8 cellular contexts compared by ENCODE assay signal in the genomic region with DNA sequence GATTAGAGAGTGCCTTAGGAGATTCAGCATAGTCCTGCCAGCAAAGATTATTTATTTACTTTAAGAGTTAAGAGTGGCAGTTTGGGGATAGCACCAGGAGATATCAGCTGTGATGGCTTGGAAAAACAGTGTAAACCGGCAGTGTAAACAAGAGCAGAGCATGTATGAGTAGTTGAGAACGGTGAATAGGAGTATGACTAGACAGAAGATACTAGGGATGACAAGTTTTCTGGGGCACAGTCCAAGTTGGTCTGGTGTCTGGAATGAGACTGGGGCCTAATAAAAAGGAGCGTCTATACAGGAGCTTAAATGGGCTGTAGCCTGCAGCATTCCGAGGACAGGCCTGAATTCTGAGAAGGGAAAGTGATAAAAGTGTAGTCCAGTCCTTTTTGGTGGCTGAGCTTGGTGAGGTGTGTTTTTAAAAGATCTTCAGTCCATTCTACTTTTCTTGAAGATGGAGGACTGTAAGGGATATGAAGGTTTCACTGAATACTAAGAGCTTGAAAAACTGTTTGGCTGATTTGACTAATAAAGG.
DNase-seq lines count a peak whose midpoint lies in the region; ATAC-seq, FAIRE-seq and TF ChIP-seq lines count a peak whose summit lies in the region.
"Not testable (repeated sequence)": the region's sequence is repeated elsewhere in the genome, so short reads cannot be mapped to it uniquely, and the experiment has no call there.

No MANE protein-coding gene starts in this region.

- CTCF ChIA-PET in HEK293T (lab: Yijun Ruan, JAX), result interaction anchor here (1.1 kb wide), 1 partner anchor 65 kb away, joined by 3 read pairs; no protein-coding TSS in a partner anchor
- CTCF ChIA-PET in K562 (lab: Yijun Ruan, JAX; ENCODE audit: low intra/inter-chr PET ratio), result not testable (repeated sequence)

- H3K27ac ChIP-seq in K562 (ENCODE audit: extremely low read depth, low read depth, low read length); iPS-20b (ENCODE audit: low read length): not testable (repeated sequence)

- peaks cover 61% of the 10 kb centered on the region for H3K4me1 Mint-ChIP-seq in endothelial cell (ENCODE audit: unreplicated experiment)
- H3K4me1 Mint-ChIP-seq in osteocyte (ENCODE audit: unreplicated experiment), result peaks cover 29% of the 10 kb centered on the region
- H3K4me1 Mint-ChIP-seq in type B pancreatic cell (ENCODE audit: unreplicated experiment), result peaks cover 40% of the 10 kb centered on the region

- not testable (repeated sequence) for H3K4me3 ChIP-seq in MG63, K562
- H3K4me3 ChIP-seq in iPS-20b (ENCODE audit: low read length), result peak overlapping the region; percentile 50

- not testable (repeated sequence) for H3K9me3 ChIP-seq in ES-I3 (ENCODE audit: control insufficient read depth, insufficient read depth, low read length); MG63; K562 (replicated peaks; ENCODE audit: control insufficient read depth, insufficient read depth, low read depth, low read length); iPS-20b (ENCODE audit: insufficient read depth, low read depth, low read length)

- WGBS in K562 (ENCODE audit: insufficient coverage, low coverage, missing lambda C conversion rate), result 0% methylated on average over 4 of the region's 4 CpGs

- not testable (repeated sequence) for ATAC-seq in K562

- not testable (repeated sequence) for H3K4me2 ChIP-seq in K562 (ENCODE audit: insufficient read depth, low read length)

- H3K4me1 ChIP-seq in ES-I3 (ENCODE audit: insufficient read depth, low read length), result peaks cover 25% of the 10 kb centered on the region
- H3K4me1 ChIP-seq in K562 (replicated peaks in 1 of 2; ENCODE audit: control insufficient read depth in 2 of 2, insufficient read depth in 2 of 2, low read length in 2 of 2), result not testable (repeated sequence)
- H3K4me1 ChIP-seq in iPS-20b (ENCODE audit: insufficient read depth, low read length), result peaks cover 30% of the 10 kb centered on the region

- H3K36me3 Mint-ChIP-seq in endothelial cell (ENCODE audit: low read depth, unreplicated experiment), result peaks cover 39% of the 10 kb centered on the region
- not testable (repeated sequence) for H3K36me3 Mint-ChIP-seq in osteocyte (ENCODE audit: unreplicated experiment); type B pancreatic cell

- H3K27me3 ChIP-seq in MG63; iPS-20b (ENCODE audit: insufficient read depth, low read length): not testable (repeated sequence)
- H3K27me3 ChIP-seq in K562 (ENCODE audit: control insufficient read depth in 2 of 2, insufficient read depth in 2 of 2, low read length in 2 of 2), result peaks cover 2 to 19% of the 10 kb centered on the region in 2 experiments; a peak in 4 of 5 replicates

- H3K36me3 ChIP-seq in ES-I3 (ENCODE audit: insufficient read depth, low read length) (peaks cover 34% of the 10 kb centered on the region), iPS-20b (ENCODE audit: insufficient read depth, low read depth, low read length) (peaks cover 44% of the 10 kb centered on the region)
- H3K36me3 ChIP-seq in MG63; K562 (ENCODE audit: control insufficient read depth, insufficient read depth, low read length): not testable (repeated sequence)

- TF ChIP-seq POLR2A in K562 (conservative IDR thresholded peaks at IDR 0.05), result not testable (repeated sequence)

- H4K20me1 ChIP-seq in K562 (replicated peaks; ENCODE audit: control insufficient read depth, insufficient read depth, low read length), result not testable (repeated sequence)

- FAIRE-seq in K562 (lab: Jason Lieb, UNC), result not testable (repeated sequence)

- H3K4me3 Mint-ChIP-seq in endothelial cell (ENCODE audit: unreplicated experiment), result peak overlapping the region; percentile 79
- not testable (repeated sequence) for H3K4me3 Mint-ChIP-seq in osteocyte (ENCODE audit: unreplicated experiment); type B pancreatic cell

- intact Hi-C loops in K562 (cut with micrococcal nuclease), result not testable (repeated sequence)

- POLR2A ChIA-PET in HEK293T (lab: Yijun Ruan, JAX); K562 (lab: Yijun Ruan, JAX): not testable (repeated sequence)

- TF ChIP-seq EP300 in K562 (IDR thresholded peaks at IDR 0.05; ENCODE audit: low read length), result not testable (repeated sequence)

- H3K27ac Mint-ChIP-seq in endothelial cell (ENCODE audit: unreplicated experiment), result peak overlapping the region; percentile 55
- peak overlapping the region; percentile 45 for H3K27ac Mint-ChIP-seq in osteocyte (ENCODE audit: unreplicated experiment)
- peak overlapping the region; percentile 42 for H3K27ac Mint-ChIP-seq in type B pancreatic cell

- H3K9ac ChIP-seq in ES-I3 (ENCODE audit: low read depth, low read length), result peak overlapping the region; percentile 27
- not testable (repeated sequence) for H3K9ac ChIP-seq in K562 (ENCODE audit: insufficient read depth in 1 of 2, low read depth in 2 of 2, low read length in 2 of 2)
- peak overlapping the region; percentile 67 for H3K9ac ChIP-seq in iPS-20b (ENCODE audit: low read depth, low read length)

- TF ChIP-seq RAD21 in K562 (CRISPR knock-in tag; conservative IDR thresholded peaks at IDR 0.05 in 1 of 2, IDR thresholded peaks at IDR 0.05 in 1 of 2), result not testable (repeated sequence)

- not testable (repeated sequence) for TF ChIP-seq CTCF in K562 (IDR thresholded peaks at IDR 0.05 in 2 of 3, conservative IDR thresholded peaks at IDR 0.05 in 1 of 3; ENCODE audit: insufficient read depth in 2 of 3, low read depth in 1 of 3, low read length in 3 of 3); endothelial cell (IDR thresholded peaks at IDR 0.05; ENCODE audit: unreplicated experiment); osteocyte (IDR thresholded peaks at IDR 0.05); type B pancreatic cell (conservative IDR thresholded peaks at IDR 0.05)

- not testable (repeated sequence) for H2AFZ ChIP-seq in K562 (ENCODE audit: low read depth, low read length)

- not testable (repeated sequence) for H3K9me1 ChIP-seq in K562 (ENCODE audit: control insufficient read depth, insufficient read depth, low read length)

- not testable (repeated sequence) for H3K79me2 ChIP-seq in K562 (ENCODE audit: control insufficient read depth, insufficient read depth, low read length)

- not testable (repeated sequence) for DNase-seq in HEK293T (ENCODE audit: extremely low spot score); K562 (ENCODE audit: extremely low read depth in 1 of 4, low spot score in 3 of 4); endothelial cell (ENCODE audit: low spot score); type B pancreatic cell (ENCODE audit: extremely low spot score, unreplicated experiment)
- DNase-seq in MG63 (peak; percentile 73), osteocyte (ENCODE audit: extremely low spot score, unreplicated experiment) (peak; percentile 15)

- in situ Hi-C loops in K562 (cut with MboI), result not testable (repeated sequence)

- not testable (repeated sequence) for H3K9me3 Mint-ChIP-seq in endothelial cell (ENCODE audit: unreplicated experiment); osteocyte (ENCODE audit: unreplicated experiment); type B pancreatic cell

- not testable (repeated sequence) for BruUV-seq in K562 (replicated peaks; lab: Mats Ljungman, UMichigan)

- H3K27me3 Mint-ChIP-seq in endothelial cell (ENCODE audit: unreplicated experiment) (peaks cover 13% of the 10 kb centered on the region), type B pancreatic cell (peaks cover 25% of the 10 kb centered on the region)
- not testable (repeated sequence) for H3K27me3 Mint-ChIP-seq in osteocyte (ENCODE audit: unreplicated experiment)

TF ChIP-seq in HEK293T, 16 proteins besides CTCF, POLR2A, EP300 and RAD21:
- TF ChIP-seq, protein P1, sequence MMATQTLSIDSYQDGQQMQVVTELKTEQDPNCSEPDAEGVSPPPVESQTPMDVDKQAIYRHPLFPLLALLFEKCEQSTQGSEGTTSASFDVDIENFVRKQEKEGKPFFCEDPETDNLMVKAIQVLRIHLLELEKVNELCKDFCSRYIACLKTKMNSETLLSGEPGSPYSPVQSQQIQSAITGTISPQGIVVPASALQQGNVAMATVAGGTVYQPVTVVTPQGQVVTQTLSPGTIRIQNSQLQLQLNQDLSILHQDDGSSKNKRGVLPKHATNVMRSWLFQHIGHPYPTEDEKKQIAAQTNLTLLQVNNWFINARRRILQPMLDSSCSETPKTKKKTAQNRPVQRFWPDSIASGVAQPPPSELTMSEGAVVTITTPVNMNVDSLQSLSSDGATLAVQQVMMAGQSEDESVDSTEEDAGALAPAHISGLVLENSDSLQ (IDR thresholded peaks at IDR 0.05), result peak; percentile 41
TF ChIP-seq in HEK293T: peak in this region for 1; not testable (repeated sequence) for 15.

TF ChIP-seq in K562, 482 proteins besides CTCF, POLR2A, EP300 and RAD21:
- TF ChIP-seq FOSL1 (tag; conservative IDR thresholded peaks at IDR 0.05), result peak; percentile 34; the same call in 1 of the 2 replicates
